Comparison of ENCODE assay signal across 8 cellular contexts in genomic region chr6:136289327-136289578, GRCh38. TPM values are rescaled to one million over a fixed set of nuclear protein-coding genes. Genes with fewer than 3 reads are reported as not detected.
A peak's percentile ranks its signal among the peaks of the same experiment; 100 is the strongest.
DNase-seq lines count a peak whose midpoint lies in the region; ATAC-seq and TF ChIP-seq lines count a peak whose summit lies in the region.

No MANE protein-coding gene starts in this region.

- intact Hi-C loops in Caco-2 (cut with micrococcal nuclease; ENCODE audit: unreplicated experiment) (loop anchor here (1.0 kb wide), 2 partner anchors 39 to 260 kb away; partner anchors contain the start of gene MTFR2), PC-3 (cut with micrococcal nuclease) (no loop called here), esophagus squamous epithelium (cut with DNase I) (no loop called here)

- H3K9ac ChIP-seq in PC-3 (ENCODE audit: low read length), result peak overlapping the region; percentile 99

- H3K79me2 ChIP-seq in PC-3 (ENCODE audit: low read length), result peaks cover 54% of the 10 kb centered on the region

- no peaks in the 10 kb centered on the region for H3K9me3 Mint-ChIP-seq in Caco-2 (ENCODE audit: unreplicated experiment)
- no peaks in the 10 kb centered on the region for H3K9me3 Mint-ChIP-seq in activated T-cell treated with anti-CD3 and anti-CD28 coated beads, Interleukin-2, amount 50 U/mL, for 72 hours

- BruUV-seq in Caco-2 (replicated peaks; lab: Mats Ljungman, UMichigan) (TSS peak; percentile 50), PC-3 (replicated peaks; lab: Mats Ljungman, UMichigan) (TSS peak; percentile 49)

- peaks cover 4% of the 10 kb centered on the region; the same call in 1 of the 2 replicates for H3K4me1 ChIP-seq in Caco-2
- H3K4me1 ChIP-seq in PC-3 (ENCODE audit: insufficient read depth, low read length), result peaks cover 30% of the 10 kb centered on the region
- peaks cover 19 to 59% (median 44%) of the 10 kb centered on the region in 3 donors for H3K4me1 ChIP-seq in esophagus squamous epithelium

- H3K27me3 ChIP-seq in Caco-2 (replicated peaks; ENCODE audit: control insufficient read depth, insufficient read depth, low read length) (no peaks in the 10 kb centered on the region), PC-3 (ENCODE audit: low read length) (no peaks in the 10 kb centered on the region), esophagus squamous epithelium (no peaks in the 10 kb centered on the region)

- peak overlapping the region; percentile 99 for H3K27ac Mint-ChIP-seq in Caco-2 (ENCODE audit: unreplicated experiment)
- peak overlapping the region; percentile 97 for H3K27ac Mint-ChIP-seq in activated T-cell treated with anti-CD3 and anti-CD28 coated beads, Interleukin-2, amount 50 U/mL, for 72 hours

- no peaks in the 10 kb centered on the region for H3F3A ChIP-seq in PC-3 (ENCODE audit: low read length, unreplicated experiment)

- H3K36me3 ChIP-seq in Caco-2 (ENCODE audit: control insufficient read depth, insufficient read depth, low read length), result no peaks in the 10 kb centered on the region
- H3K36me3 ChIP-seq in PC-3 (ENCODE audit: low read depth, low read length), result 0 out of 2 replicates have a peak, but pooled peaks cover 5% of the 10 kb centered on the region
- H3K36me3 ChIP-seq in esophagus squamous epithelium, result no peaks in the 10 kb centered on the region

- 0% methylated on average over 33 to 34 of the region's 34 CpGs for WGBS in esophagus squamous epithelium, 2 donors

- ATAC-seq in GM21576 (IDR thresholded peaks at IDR 0.05; ENCODE audit: unreplicated experiment) (peak; percentile 35), PC-3 (peak; percentile 51)
- peak; percentile 59 to 60 for ATAC-seq in activated T-cell treated with anti-CD3 and anti-CD28 coated beads, Interleukin-2, amount 50 U/mL, for 72 hours (replicated peaks in 1 of 2)

- CTCF ChIA-PET in Caco-2 (lab: Charles Lee), result interaction anchor here (1.0 to 1.6 kb wide), 4 partner anchors 28 to 261 kb away, joined by 6 to 11 read pairs (median 8); partner anchors contain the start of gene MAP7
- CTCF ChIA-PET in PC-3 (lab: Charles Lee), result no interaction called here

- no peaks in the 10 kb centered on the region for H3K9me3 ChIP-seq in Caco-2
- H3K9me3 ChIP-seq in PC-3 (ENCODE audit: low read length), result no peaks in the 10 kb centered on the region
- no peaks in the 10 kb centered on the region for H3K9me3 ChIP-seq in esophagus squamous epithelium

- POLR2A ChIA-PET in Caco-2 (lab: Charles Lee), result interaction anchor here (0.6 to 3.8 kb wide), 7 partner anchors 12 to 328 kb away, joined by 4 to 64 read pairs (median 5); partner anchors contain the start of genes MAP7 and MTFR2
- POLR2A ChIA-PET in PC-3 (lab: Charles Lee; ENCODE audit: unreplicated experiment), result interaction anchor here (0.9 to 1.1 kb wide), 2 partner anchors 23 to 115 kb away, joined by 4 read pairs; no protein-coding TSS in a partner anchor

- peaks cover 10% of the 10 kb centered on the region for H3K4me1 Mint-ChIP-seq in Caco-2 (ENCODE audit: low read depth, unreplicated experiment)
- peaks cover 69% of the 10 kb centered on the region for H3K4me1 Mint-ChIP-seq in activated T-cell treated with anti-CD3 and anti-CD28 coated beads, Interleukin-2, amount 50 U/mL, for 72 hours (ENCODE audit: low read depth)

- H3K4me3 ChIP-seq in Caco-2 (ENCODE audit: low read depth, low read length), result peak overlapping the region; percentile 75
- peak overlapping the region; percentile 79 for H3K4me3 ChIP-seq in PC-3 (ENCODE audit: low read length)
- H3K4me3 ChIP-seq in esophagus squamous epithelium, result peak overlapping the region; percentile 66 to 99 (median 78)

- no peaks in the 10 kb centered on the region for H3K27me3 Mint-ChIP-seq in Caco-2 (ENCODE audit: insufficient read depth, unreplicated experiment)
- H3K27me3 Mint-ChIP-seq in activated T-cell treated with anti-CD3 and anti-CD28 coated beads, Interleukin-2, amount 50 U/mL, for 72 hours (ENCODE audit: low read depth), result no peaks in the 10 kb centered on the region

- H4K20me1 ChIP-seq in PC-3 (ENCODE audit: low read length), result peaks cover 47% of the 10 kb centered on the region

- peak overlapping the region; percentile 93 for H3K4me2 ChIP-seq in PC-3 (ENCODE audit: low read length)

- H2AFZ ChIP-seq in PC-3 (ENCODE audit: low read length), result peak overlapping the region; percentile 60; the same call in 1 of the 2 replicates

- H3K27ac ChIP-seq in PC-3 (ENCODE audit: low read length), result peak overlapping the region; percentile 91
- H3K27ac ChIP-seq in esophagus squamous epithelium, result peak overlapping the region; percentile 96 to 100 (median 98)

- in situ Hi-C loops in KBM-7 (cut with MboI; ENCODE audit: low pct_unique_long_range_greater_than_20kb, low sequenced_read_pairs), result no loop called here

- TF ChIP-seq CTCF in Caco-2 (IDR thresholded peaks at IDR 0.05; ENCODE audit: insufficient read depth in 1 of 2, low read depth in 1 of 2, low read length in 1 of 2, severe bottlenecking in 1 of 2, unreplicated experiment in 1 of 2) (no peak), PC-3 (conservative IDR thresholded peaks at IDR 0.05; ENCODE audit: low read depth, low read length) (no peak), esophagus squamous epithelium (IDR thresholded peaks at IDR 0.05) (peak in 1 of 6 experiments; percentile 14)

- peaks cover 38% of the 10 kb centered on the region for H3K36me3 Mint-ChIP-seq in Caco-2 (ENCODE audit: insufficient read depth, unreplicated experiment)
- peaks cover 5 to 14% of the 10 kb centered on the region in 2 donors for H3K36me3 Mint-ChIP-seq in activated T-cell treated with anti-CD3 and anti-CD28 coated beads, Interleukin-2, amount 50 U/mL, for 72 hours (ENCODE audit: insufficient read depth in 2 of 2)

- peak overlapping the region; percentile 82 for H3K4me3 Mint-ChIP-seq in Caco-2 (ENCODE audit: unreplicated experiment)
- peak overlapping the region; percentile 85 to 100 for H3K4me3 Mint-ChIP-seq in activated T-cell treated with anti-CD3 and anti-CD28 coated beads, Interleukin-2, amount 50 U/mL, for 72 hours

- H3K9me2 ChIP-seq in PC-3 (replicated peaks; ENCODE audit: low read length), result no peaks in the 10 kb centered on the region

- DNase-seq in Caco-2 (peak; percentile 93), KBM-7 (peak; percentile 95), PC-3 (peak; percentile 82), esophagus squamous epithelium (lab: John Stamatoyannopoulos, UW) (peak; percentile 68), myocyte (ENCODE audit: low read depth) (peak; percentile 89)
- DNase-seq in activated T-cell treated with anti-CD3 and anti-CD28 coated beads, Interleukin-2, amount 50 U/mL, for 72 hours, result peak; percentile 94 to 95
- DNase-seq in stimulated activated CD8-positive, alpha-beta memory T cell treated with anti-CD3 and anti-CD28 coated beads, Interleukin-7, amount 100 ng/mL, for 24 hours (ENCODE audit: low read depth), result peak; percentile 85

- no peak for TF ChIP-seq POLR2A in esophagus squamous epithelium (IDR thresholded peaks at IDR 0.05)

RNA-seq across cellular contexts. Expression of gene BCLAF1, which starts 0.4 kb away (rescaled TPM):
- total RNA-seq in Caco-2 (2022), result 178 and 182 TPM in 2 replicates
- 119 and 171 TPM in 2 replicates for total RNA-seq in PC-3 (2014; rRNA removed)
- total RNA-seq in activated T-cell treated with anti-CD3 and anti-CD28 coated beads, Interleukin-2, amount 50 U/mL, for 72 hours, result 100 to 1,000 TPM; 146 to 151 TPM
- 100 to 1,000 TPM in 2 of 4 donors, 10 to 100 TPM in 2; 73.2 to 119 (median 93.9) TPM for total RNA-seq in esophagus squamous epithelium
- 95.0 and 135 TPM in 2 replicates for total RNA-seq in myocyte
- 39.3 TPM for polyA plus RNA-seq in myocyte (2012)

RNA-seq across cellular contexts. Expression of gene MTFR2, which starts 39.1 kb away (rescaled TPM):
- total RNA-seq in Caco-2 (2022) (15.1 and 18.5 TPM in 2 replicates), PC-3 (2014; rRNA removed) (6.2 and 12.4 TPM in 2 replicates), esophagus squamous epithelium (1 to 10 TPM; 2.3 to 4.7 (median 2.6) TPM), myocyte (0.16 and 0.21 TPM in 2 replicates)
- total RNA-seq in activated T-cell treated with anti-CD3 and anti-CD28 coated beads, Interleukin-2, amount 50 U/mL, for 72 hours, result 10 to 100 TPM; 29.4 to 34.3 TPM
- polyA plus RNA-seq in myocyte (2012), result 0.24 TPM

Comparison
In these comparisons a context has a peak if more than half of its experiments do, and no peak if none do; other contexts are left out.
1. Peak in every context shown above with its lines: DNase-seq, ATAC-seq, H3K4me3 ChIP-seq and H3K27ac ChIP-seq.